9 cellular contexts compared by ENCODE assay signal in the genomic region with DNA sequence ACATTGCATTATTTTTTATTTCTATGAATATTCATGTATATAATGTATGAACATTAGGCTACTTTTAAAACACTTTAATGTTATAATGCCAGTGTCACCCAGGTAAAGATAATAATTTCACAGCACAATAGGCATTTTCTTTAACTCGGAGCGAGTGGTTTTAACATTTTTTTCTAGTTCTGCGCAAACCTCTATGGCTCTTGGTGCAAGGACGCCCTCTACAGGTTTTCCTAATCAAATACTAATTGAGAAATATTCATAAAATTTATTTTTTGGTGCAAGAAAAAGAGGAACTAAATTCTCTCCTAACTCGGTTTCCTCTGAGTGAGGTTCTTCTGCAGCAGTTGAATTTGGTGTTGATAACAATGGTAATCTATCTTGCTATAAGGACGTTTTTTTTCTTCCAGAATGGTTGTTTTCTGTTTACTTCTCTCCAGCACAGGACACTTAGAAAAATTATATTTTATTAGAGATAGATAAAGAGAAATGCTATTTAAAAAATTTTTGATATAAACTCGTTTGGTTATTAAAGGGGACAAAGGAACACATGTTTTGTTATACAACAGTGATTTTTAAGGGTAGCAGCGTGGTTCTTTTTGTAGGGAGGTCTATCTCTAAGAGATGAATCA. TPM values are rescaled to one million over a fixed set of nuclear protein-coding genes. Genes with fewer than 3 reads are reported as not detected.
A peak's percentile ranks its signal among the peaks of the same experiment; 100 is the strongest.
DNase-seq lines count a peak whose midpoint lies in the region; ATAC-seq and TF ChIP-seq lines count a peak whose summit lies in the region.
"Had no signal": no experiment of that assay in that cellular context is flagged by ENCODE, and none has a peak within 500 bp of the region (broad histone marks: within the 10 kb centered on the region; RNA-seq: fewer than 3 reads in every experiment).

No MANE protein-coding gene starts in this region.

- H3K4me2 ChIP-seq in HCT116 (ENCODE audit: low read length) (peak overlapping the region; percentile 32; the same call in 1 of the 2 replicates), neural cell (ENCODE audit: low read length) (no peak overlapping the region)

- H4K20me1 ChIP-seq in HCT116 (ENCODE audit: insufficient read depth) (no peaks in the 10 kb centered on the region), neural cell (ENCODE audit: insufficient read depth) (no peaks in the 10 kb centered on the region)

- H3K27me3 Mint-ChIP-seq in Calu3 (ENCODE audit: unreplicated experiment), result peaks cover 42% of the 10 kb centered on the region

- H3K27ac ChIP-seq in HCT116 (ENCODE audit: low read depth, low read length) (no peak overlapping the region), neural cell (ENCODE audit: low read length) (no peak overlapping the region), ovary (no peak overlapping the region)

- peak; percentile 51 for TF ChIP-seq CTCF in Calu3 (IDR thresholded peaks at IDR 0.05; ENCODE audit: unreplicated experiment)
- TF ChIP-seq CTCF in HCT116 (IDR thresholded peaks at IDR 0.05 in 2 of 3, conservative IDR thresholded peaks at IDR 0.05 in 1 of 3; ENCODE audit: borderline replicate concordance in 1 of 3, insufficient read depth in 1 of 3, low read depth in 2 of 3, low read length in 2 of 3), result peak; percentile 74 to 78 (median 78); a peak in 5 of 6 replicates
- peak; percentile 81 for TF ChIP-seq CTCF in choroid plexus epithelial cell (conservative IDR thresholded peaks at IDR 0.05; ENCODE audit: low read depth, low read length)
- peak; percentile 79 for TF ChIP-seq CTCF in neural cell (IDR thresholded peaks at IDR 0.05; ENCODE audit: poor library complexity, severe bottlenecking)
- no peak for TF ChIP-seq CTCF in ovary (IDR thresholded peaks at IDR 0.05)

- H3F3A ChIP-seq in neural cell (ENCODE audit: insufficient read depth, low read length, poor library complexity, severe bottlenecking), result peaks cover 2% of the 10 kb centered on the region

- H3K4me1 ChIP-seq in HCT116 (ENCODE audit: control insufficient read depth in 1 of 2, insufficient read depth in 2 of 2, low read length in 2 of 2), result no peaks in the 10 kb centered on the region
- H3K4me1 ChIP-seq in ovary (ENCODE audit: insufficient read depth), result no peaks in the 10 kb centered on the region

- no peak overlapping the region for H3K27ac Mint-ChIP-seq in Calu3 (ENCODE audit: unreplicated experiment)

- H2AFZ ChIP-seq in HCT116 (ENCODE audit: low read depth, low read length, poor library complexity, severe bottlenecking), result peak overlapping the region; percentile 97
- no peak overlapping the region for H2AFZ ChIP-seq in neural cell (ENCODE audit: low read depth, low read length)

- H3K79me2 ChIP-seq in HCT116 (ENCODE audit: insufficient read depth, low read length), result no peaks in the 10 kb centered on the region
- no peaks in the 10 kb centered on the region for H3K79me2 ChIP-seq in neural cell (replicated peaks; ENCODE audit: insufficient read depth, low read length)

- peak; percentile 44 for DNase-seq in Calu3
- no peak for DNase-seq in HCT116 (ENCODE audit: low read depth, low spot score)
- peak; percentile 84 for DNase-seq in NOMO-1 treated with DMSO at 0.1 percent for 48 hours (lab: John Stamatoyannopoulos, UW; ENCODE audit: unreplicated experiment)
- DNase-seq in choroid plexus epithelial cell (ENCODE audit: low read depth), result peak; percentile 61
- no peak for DNase-seq in ureter (ENCODE audit: low spot score)
- no peak for DNase-seq in ovary

- WGBS in ovary, 3 donors, result 8 to 12% (median 10%) methylated on average over 8 of the region's 8 CpGs

- TF ChIP-seq EP300 in neural cell (conservative IDR thresholded peaks at IDR 0.05; ENCODE audit: poor library complexity, severe bottlenecking) (no peak), ovary (IDR thresholded peaks at IDR 0.05) (no peak)

- H3K4me3 Mint-ChIP-seq in Calu3 (ENCODE audit: low read depth, unreplicated experiment), result no peak overlapping the region

- H3K9me3 Mint-ChIP-seq in Calu3 (ENCODE audit: low read depth, unreplicated experiment), result no peaks in the 10 kb centered on the region

- H3K9me3 ChIP-seq in HCT116 (ENCODE audit: control insufficient read depth in 1 of 2, insufficient read depth in 1 of 2, low read depth in 1 of 2, low read length in 2 of 2) (no peaks in the 10 kb centered on the region), neural cell (ENCODE audit: low read length) (no peaks in the 10 kb centered on the region), ovary (peaks cover 0 to 7% of the 10 kb centered on the region in 2 donors)
- H3K9me3 ChIP-seq: mucosa of descending colon had no signal

- BruUV-seq in Calu3 (replicated peaks; lab: Mats Ljungman, UMichigan) (no TSS peak), HCT116 (replicated peaks; lab: Mats Ljungman, UMichigan) (no TSS peak)

- POLR2A ChIA-PET in HCT116 (lab: Charles Lee), result no interaction called here

- H3K27me3 ChIP-seq in HCT116 (ENCODE audit: insufficient read depth, low read length) (peaks cover 35% of the 10 kb centered on the region), neural cell (ENCODE audit: insufficient read depth, low read depth, low read length) (peaks cover 34% of the 10 kb centered on the region), ovary (no peaks in the 10 kb centered on the region)

- H3K9ac ChIP-seq in HCT116 (ENCODE audit: low read length) (no peak overlapping the region), neural cell (ENCODE audit: low read length) (no peak overlapping the region)

- ATAC-seq in HCT116 (peak; percentile 49; the same call in 1 of the 2 replicates), GM19328 (IDR thresholded peaks at IDR 0.05; ENCODE audit: unreplicated experiment) (no peak)
- ATAC-seq: mucosa of descending colon had no signal

- RAD21 ChIA-PET in HCT116 (lab: Charles Lee; ENCODE audit: low non-redundant PET in 1 of 2, low total read pairs in 2 of 2, uncharacterized antibody in 2 of 2, unreplicated experiment in 2 of 2), result no interaction called here

- TF ChIP-seq POLR2A in HCT116 (IDR thresholded peaks at IDR 0.05; ENCODE audit: borderline replicate concordance, extremely low read depth, insufficient read depth, insufficient read length), result no peak
- no peak for TF ChIP-seq POLR2A in ovary (IDR thresholded peaks at IDR 0.05)

- intact Hi-C loops in Calu3 (cut with micrococcal nuclease; ENCODE audit: unreplicated experiment), result loop anchor here (2.0 to 5.0 kb wide), 3 partner anchors 109 to 327 kb away; no protein-coding TSS in a partner anchor
- intact Hi-C loops in HCT116 (cut with micrococcal nuclease), result loop anchor here (1.0 to 5.0 kb wide), 2 partner anchors 232 to 321 kb away; no protein-coding TSS in a partner anchor
- intact Hi-C loops in ovary (cut with DNase I), result no loop called here

- H3K4me1 Mint-ChIP-seq in Calu3 (ENCODE audit: low read depth, unreplicated experiment), result peaks cover 8% of the 10 kb centered on the region

- CTCF ChIA-PET in Calu3 (lab: Charles Lee), result interaction anchor here (0.8 to 1.2 kb wide), 4 partner anchors 86 to 322 kb away, joined by 3 to 4 read pairs (median 3); no protein-coding TSS in a partner anchor
- CTCF ChIA-PET in HCT116 (lab: Charles Lee), result interaction anchor here (0.8 to 1.8 kb wide), 8 partner anchors 11 to 327 kb away, joined by 3 to 7 read pairs (median 4); no protein-coding TSS in a partner anchor

- H3K36me3 ChIP-seq in HCT116 (ENCODE audit: control insufficient read depth in 1 of 2, insufficient read depth in 2 of 2, low read length in 2 of 2) (no peaks in the 10 kb centered on the region), neural cell (ENCODE audit: insufficient read depth, low read length) (no peaks in the 10 kb centered on the region), ovary (no peaks in the 10 kb centered on the region)

- no peak overlapping the region for H3K4me3 ChIP-seq in HCT116 (replicated peaks in 1 of 2; ENCODE audit: low read depth in 1 of 2, low read length in 2 of 2)
- H3K4me3 ChIP-seq in choroid plexus epithelial cell (ENCODE audit: low read depth, low read length), result no peak overlapping the region
- no peak overlapping the region for H3K4me3 ChIP-seq in neural cell (ENCODE audit: low read length)
- no peak overlapping the region for H3K4me3 ChIP-seq in ovary
- H3K4me3 ChIP-seq: mucosa of descending colon had no signal

- H3K9me2 ChIP-seq in HCT116 (ENCODE audit: insufficient read depth) (no peaks in the 10 kb centered on the region), neural cell (ENCODE audit: insufficient read depth, low read length) (no peaks in the 10 kb centered on the region)

- peak; percentile 82 for TF ChIP-seq RAD21 in HCT116 (IDR thresholded peaks at IDR 0.05; ENCODE audit: low read depth)
- TF ChIP-seq RAD21 in neural cell (conservative IDR thresholded peaks at IDR 0.05), result peak; percentile 73

- no peaks in the 10 kb centered on the region for H3K36me3 Mint-ChIP-seq in Calu3 (ENCODE audit: insufficient read depth, unreplicated experiment)

TF ChIP-seq in HCT116, 20 proteins besides CTCF, POLR2A, EP300 and RAD21 (continues in another document):
- TF ChIP-seq, protein P1, sequence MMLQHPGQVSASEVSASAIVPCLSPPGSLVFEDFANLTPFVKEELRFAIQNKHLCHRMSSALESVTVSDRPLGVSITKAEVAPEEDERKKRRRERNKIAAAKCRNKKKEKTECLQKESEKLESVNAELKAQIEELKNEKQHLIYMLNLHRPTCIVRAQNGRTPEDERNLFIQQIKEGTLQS (IDR thresholded peaks at IDR 0.05), result no peak

TF ChIP-seq in neural cell, 6 proteins besides CTCF, POLR2A, EP300 and RAD21:
- TF ChIP-seq SMC3 (conservative IDR thresholded peaks at IDR 0.05; ENCODE audit: poor library complexity), result peak; percentile 74
- TF ChIP-seq EZH2 (IDR thresholded peaks at IDR 0.05; ENCODE audit: borderline replicate concordance, insufficient read depth, low read length, poor library complexity, severe bottlenecking), result no peak

RNA-seq across cellular contexts. Expression of a gene that starts 2.4 kb away (rescaled TPM):
- total RNA-seq in Calu3 (2022) (not detected in 2 replicates), HCT116 (2021; ENCODE audit: unreplicated experiment) (not detected), ureter (0.29 TPM), ovary (1 to 10 TPM in 3 of 7 donors, not detected in 4; 1.1 to 3.2 (median 2.0) TPM)
- polyA plus RNA-seq in HCT116 (2012), result not detected in 2 replicates
- polyA plus RNA-seq in neural cell (0.77 and 1.7 TPM in 2 replicates), ovary (1 to 10 TPM in 1 of 2 donors, under 1 TPM in 1; 0.11 to 6.7 TPM)
- polyA minus RNA-seq in neural cell, result 0.24 and 1.5 TPM in 2 replicates

RNA-seq across cellular contexts. Expression of a gene that starts 45.8 kb away (rescaled TPM):
- total RNA-seq in Calu3 (2022) (44.3 and 46.8 TPM in 2 replicates), HCT116 (2021; ENCODE audit: unreplicated experiment) (28.7 TPM), ureter (27.5 TPM), ovary (10 to 100 TPM; 26.3 to 34.8 (median 29.5) TPM)
- polyA plus RNA-seq in HCT116 (2012), result 5.7 and 7.4 TPM in 2 replicates
- polyA plus RNA-seq in neural cell (38.8 and 41.0 TPM in 2 replicates), ovary (10 to 100 TPM; 11.4 to 21.6 TPM)
- 85.0 and 97.1 TPM in 2 replicates for polyA minus RNA-seq in neural cell

Comparison
In these comparisons a context has a peak if more than half of its experiments do, and no peak if none do; other contexts are left out.
1. DNase-seq: peak in Calu3 (single experiment), NOMO-1 treated with DMSO at 0.1 percent for 48 hours (single experiment) and choroid plexus epithelial cell (single experiment); none in HCT116 (single experiment), ureter (single experiment) and ovary (0 of 5).
2. CTCF ChIP-seq: peak in Calu3 (single experiment), HCT116 (3 of 3), choroid plexus epithelial cell (single experiment) and neural cell (single experiment); none in ovary (0 of 3).
3. intact Hi-C loops: an anchor here in Calu3 (2.0 to 5.0 kb wide) and HCT116 (1.0 to 5.0 kb wide); none called in ovary.